Comparison of ENCODE assay signal across 1 cellular context in genomic region chr7:100825760-100826545, GRCh38.
TF ChIP-seq lines count a peak whose summit lies in the region.

No MANE protein-coding gene starts in this region.

TF ChIP-seq in K562, 482 proteins besides CTCF, POLR2A, EP300 and RAD21 (continued from another document and continues in another):
- TF ChIP-seq BHLHE40 (IDR thresholded peaks at IDR 0.05; ENCODE audit: low read length) (0 out of 2 replicates have a peak, but pooled peaks have one; percentile 29), MXD1 (CRISPR knock-in tag; IDR thresholded peaks at IDR 0.05; ENCODE audit: borderline replicate concordance, poor library complexity, severe bottlenecking) (no peak), YBX1 (IDR thresholded peaks at IDR 0.05) (no peak), ZBTB40 (IDR thresholded peaks at IDR 0.05) (peak; percentile 60), ZBTB40 (CRISPR knock-in tag; IDR thresholded peaks at IDR 0.05) (no peak), ZNF263 (CRISPR knock-in tag; IDR thresholded peaks at IDR 0.05; ENCODE audit: borderline replicate concordance) (no peak), ZC3H11A (IDR thresholded peaks at IDR 0.05; ENCODE audit: low read depth, low read length) (no peak), MAX (CRISPR knock-in tag; IDR thresholded peaks at IDR 0.05) (no peak), NEUROD1 (IDR thresholded peaks at IDR 0.05; ENCODE audit: borderline replicate concordance, low read depth, low read length, partially characterized antibody) (no peak), NR2C1 (IDR thresholded peaks at IDR 0.05) (no peak), NR2C1 (tag; IDR thresholded peaks at IDR 0.05) (no peak), GABPB1 (CRISPR knock-in tag; IDR thresholded peaks at IDR 0.05) (no peak), NR3C1 (CRISPR knock-in tag; IDR thresholded peaks at IDR 0.05) (no peak), FOSL1 (tag; conservative IDR thresholded peaks at IDR 0.05) (no peak; the same call in 1 of the 2 replicates), GTF2A2 (tag; IDR thresholded peaks at IDR 0.05) (no peak), ZNF79 (CRISPR knock-in tag; IDR thresholded peaks at IDR 0.05; ENCODE audit: low read depth) (no peak), RFX7 (CRISPR knock-in tag; IDR thresholded peaks at IDR 0.05) (no peak), SNRNP70 (optimal IDR thresholded peaks at IDR 0.05; ENCODE audit: low read depth, low read length) (no peak), GTF2B (IDR thresholded peaks at IDR 0.05; ENCODE audit: extremely low read depth, insufficient read length) (no peak), ZNF311 (CRISPR knock-in tag; IDR thresholded peaks at IDR 0.05) (no peak), SETDB1 (IDR thresholded peaks at IDR 0.05; ENCODE audit: low read length) (no peak), E2F1 (CRISPR knock-in tag; IDR thresholded peaks at IDR 0.05) (peak; percentile 82; the same call in 1 of the 2 replicates), FOXO4 (CRISPR knock-in tag; IDR thresholded peaks at IDR 0.05) (no peak), ZNF449 (CRISPR knock-in tag; IDR thresholded peaks at IDR 0.05) (no peak), MBD1 (CRISPR knock-in tag; IDR thresholded peaks at IDR 0.05) (no peak), ILK (tag; IDR thresholded peaks at IDR 0.05; ENCODE audit: borderline replicate concordance, low read depth) (no peak), ZNF212 (CRISPR knock-in tag; IDR thresholded peaks at IDR 0.05) (no peak), TCF7L2 (IDR thresholded peaks at IDR 0.05; ENCODE audit: low read depth, low read length) (no peak), ZNF280A (IDR thresholded peaks at IDR 0.05; ENCODE audit: low read depth, partially characterized antibody) (no peak), ZFPM2 (CRISPR knock-in tag; IDR thresholded peaks at IDR 0.05) (no peak), TEAD4 (IDR thresholded peaks at IDR 0.05; ENCODE audit: low read length) (no peak), TEAD4 (CRISPR knock-in tag; IDR thresholded peaks at IDR 0.05; ENCODE audit: borderline replicate concordance) (no peak), FOXA1 (IDR thresholded peaks at IDR 0.05; ENCODE audit: borderline replicate concordance) (no peak), FOXK2 (conservative IDR thresholded peaks at IDR 0.05 in 1 of 2, IDR thresholded peaks at IDR 0.05 in 1 of 2; ENCODE audit: low read depth in 2 of 2) (no peak), HNRNPK (IDR thresholded peaks at IDR 0.05; ENCODE audit: low read depth, low read length, poor library complexity, severe bottlenecking) (no peak), THAP12 (CRISPR knock-in tag; IDR thresholded peaks at IDR 0.05) (no peak), DNMT1 (IDR thresholded peaks at IDR 0.05) (no peak), ZNF717 (CRISPR knock-in tag; IDR thresholded peaks at IDR 0.05) (no peak), ATF7 (IDR thresholded peaks at IDR 0.05) (peak; percentile 27; the same call in 1 of the 2 replicates), ESRRA (IDR thresholded peaks at IDR 0.05; ENCODE audit: borderline replicate concordance, low read depth) (no peak; the same call in none of the 2 replicates)
